In genomic region chr2:201450910-201451329, GRCh38 we compare ENCODE assay signal across 8 cellular contexts. TPM values are rescaled to one million over a fixed set of nuclear protein-coding genes. Genes with fewer than 3 reads are reported as not detected.
DNase-seq lines count a peak whose midpoint lies in the region; ATAC-seq and TF ChIP-seq lines count a peak whose summit lies in the region.

No MANE protein-coding gene starts in this region.

- peak; percentile 13 for ATAC-seq in GM21360 (IDR thresholded peaks at IDR 0.05; ENCODE audit: unreplicated experiment)
- ATAC-seq in HG03095 (IDR thresholded peaks at IDR 0.05; ENCODE audit: unreplicated experiment) = no peak

- peak overlapping the region; percentile 94 to 99 (median 98) for H3K4me3 Mint-ChIP-seq in CD4-positive, alpha-beta memory T cell

- peaks cover 34 to 58% (median 46%) of the 10 kb centered on the region in 4 donors for H3K4me1 Mint-ChIP-seq in CD4-positive, alpha-beta memory T cell

- no peaks in the 10 kb centered on the region for H3K9me3 ChIP-seq in CD4-positive, alpha-beta memory T cell (ENCODE audit: control insufficient read depth in 1 of 2, low read length in 2 of 2)
- H3K9me3 ChIP-seq in Karpas-422 (ENCODE audit: low read length) = no peaks in the 10 kb centered on the region
- H3K9me3 ChIP-seq in ascending aorta = no peaks in the 10 kb centered on the region
- H3K9me3 ChIP-seq in stomach = no peaks in the 10 kb centered on the region

- peaks cover 8 to 26% of the 10 kb centered on the region in 2 donors for H3K36me3 Mint-ChIP-seq in CD4-positive, alpha-beta memory T cell

- peak overlapping the region; percentile 74 for H3K27ac ChIP-seq in CD4-positive, alpha-beta memory T cell (ENCODE audit: low read depth, low read length)
- H3K27ac ChIP-seq in Karpas-422 (ENCODE audit: low read length) (no peak overlapping the region), ascending aorta (peak overlapping the region; percentile 80 to 89), stomach (peak overlapping the region; percentile 86 to 93 (median 92))

- H3K79me2 ChIP-seq in Karpas-422 (ENCODE audit: low read length) = peaks cover 3% of the 10 kb centered on the region

- H3K9ac ChIP-seq in Karpas-422 (ENCODE audit: low read length) = peak overlapping the region; percentile 92

- POLR2A ChIA-PET in CD4-positive, alpha-beta memory T cell (lab: Charles Lee; ENCODE audit: partially characterized antibody) = interaction anchor here (0.5 to 9.0 kb wide), 21 partner anchors 11 to 738 kb away, joined by 3 to 154 read pairs (median 7); partner anchors contain the start of genes ALS2, BZW1, CASP8 and CFLAR

- H3K9me2 ChIP-seq in Karpas-422 (replicated peaks; ENCODE audit: insufficient read depth, low read length) = no peaks in the 10 kb centered on the region

- no peak for DNase-seq in CD4-positive, alpha-beta memory T cell
- DNase-seq in Karpas-422 (no peak), ascending aorta (ENCODE audit: low spot score in 2 of 2) (no peak), iPS-NIHi7 (ENCODE audit: extremely low spot score) (peak; percentile 33), stomach (no peak)
- no peak for DNase-seq in stimulated activated CD8-positive, alpha-beta memory T cell treated with anti-CD3 and anti-CD28 coated beads, Interleukin-4, amount 100 ng/mL, for 48 hours

- CTCF ChIA-PET in CD4-positive, alpha-beta memory T cell (lab: Charles Lee; ENCODE audit: partially characterized antibody) = interaction anchor here (0.9 to 3.4 kb wide), 7 partner anchors 10 to 268 kb away, joined by 3 to 11 read pairs (median 3); partner anchors contain the start of gene CASP10

- peak overlapping the region; percentile 95 for H3K4me2 ChIP-seq in Karpas-422 (ENCODE audit: low read depth, low read length, poor library complexity, severe bottlenecking)

- peaks cover 0 to 2% (median 0%) of the 10 kb centered on the region in 8 donors for H3K9me3 Mint-ChIP-seq in CD4-positive, alpha-beta memory T cell

- no peak for TF ChIP-seq POLR2A in stomach (IDR thresholded peaks at IDR 0.05)

- no peak for TF ChIP-seq CTCF in ascending aorta (IDR thresholded peaks at IDR 0.05)
- TF ChIP-seq CTCF in stomach (IDR thresholded peaks at IDR 0.05) = no peak

- no peaks in the 10 kb centered on the region for H3K27me3 Mint-ChIP-seq in CD4-positive, alpha-beta memory T cell

- 0 to 1% (median 0%) methylated on average over 15 to 23 of the region's 23 CpGs for WGBS in stomach, 5 donors

- H3K27ac Mint-ChIP-seq in CD4-positive, alpha-beta memory T cell = peak overlapping the region; percentile 95 to 98 (median 97)

- intact Hi-C loops in CD4-positive, alpha-beta memory T cell (cut with micrococcal nuclease) = loop anchor here (1.0 to 10.0 kb wide), 12 partner anchors 19 to 1461 kb away; partner anchors contain the start of genes BZW1, CARF, CFLAR and FZD7
- intact Hi-C loops in ascending aorta (cut with DNase I) = loop anchor here (1.0 to 10.0 kb wide), 4 partner anchors 45 to 214 kb away; partner anchors contain the start of gene TMEM237
- intact Hi-C loops in stomach (cut with DNase I; ENCODE audit: low total_unique reads) = no loop called here

- H4K20me1 ChIP-seq in Karpas-422 (ENCODE audit: insufficient read depth, low read depth, low read length) = no peaks in the 10 kb centered on the region

- H3K4me1 ChIP-seq in CD4-positive, alpha-beta memory T cell (ENCODE audit: insufficient read depth, low read length) = peaks cover 55% of the 10 kb centered on the region
- peaks cover 10% of the 10 kb centered on the region for H3K4me1 ChIP-seq in Karpas-422 (ENCODE audit: low read length)
- peaks cover 10 to 31% of the 10 kb centered on the region in 2 donors for H3K4me1 ChIP-seq in ascending aorta
- peaks cover 11 to 63% (median 52%) of the 10 kb centered on the region in 4 donors for H3K4me1 ChIP-seq in stomach

- H2AFZ ChIP-seq in Karpas-422 (ENCODE audit: low read length) = peak overlapping the region; percentile 99

- no peak for TF ChIP-seq EP300 in stomach (IDR thresholded peaks at IDR 0.05)

- no peaks in the 10 kb centered on the region for H3K36me3 ChIP-seq in CD4-positive, alpha-beta memory T cell (ENCODE audit: insufficient read depth, low read length)
- H3K36me3 ChIP-seq in Karpas-422 (ENCODE audit: insufficient read depth, low read length) = no peaks in the 10 kb centered on the region
- peaks cover 3 to 16% of the 10 kb centered on the region in 2 donors for H3K36me3 ChIP-seq in ascending aorta
- peaks cover 0 to 7% (median 3%) of the 10 kb centered on the region in 4 donors for H3K36me3 ChIP-seq in stomach

- peak overlapping the region; percentile 38 to 93 for H3K4me3 ChIP-seq in CD4-positive, alpha-beta memory T cell (ENCODE audit: low read length in 2 of 2)
- H3K4me3 ChIP-seq in Karpas-422 (ENCODE audit: low read length) (peak overlapping the region; percentile 98), ascending aorta (peak overlapping the region; percentile 88 to 90), stomach (peak overlapping the region; percentile 64 to 95 (median 87))

- no peaks in the 10 kb centered on the region for H3K27me3 ChIP-seq in CD4-positive, alpha-beta memory T cell (ENCODE audit: insufficient read depth, low read length)
- H3K27me3 ChIP-seq in Karpas-422 (ENCODE audit: low read length) (no peaks in the 10 kb centered on the region), ascending aorta (no peaks in the 10 kb centered on the region), stomach (no peaks in the 10 kb centered on the region)

RNA-seq across cellular contexts. Expression of gene TRAK2, which starts 0.3 kb away (rescaled TPM):
- total RNA-seq in CD4-positive, alpha-beta memory T cell = 10 to 100 TPM; 46.8 to 47.3 TPM
- 10 to 100 TPM; 25.2 to 40.6 TPM for polyA plus RNA-seq in CD4-positive, alpha-beta memory T cell
- 4.4 and 6.0 TPM in 2 replicates for total RNA-seq in Karpas-422 (2014; rRNA removed; shearing (Covaris generic); ENCODE audit: low replicate concordance)
- 40.3 TPM for total RNA-seq in ascending aorta
- total RNA-seq in stomach = 10 to 100 TPM; 16.9 to 43.1 (median 22.3) TPM
- polyA plus RNA-seq in stomach = 10 to 100 TPM in 2 of 3 donors, 1 to 10 TPM in 1; 8.2 to 46.8 (median 32.1) TPM

RNA-seq across cellular contexts. Expression of gene STRADB, which starts 0.6 kb away (rescaled TPM):
- 10 to 100 TPM; 17.3 to 20.9 TPM for total RNA-seq in CD4-positive, alpha-beta memory T cell
- polyA plus RNA-seq in CD4-positive, alpha-beta memory T cell = 10 to 100 TPM; 22.4 to 36.2 TPM
- total RNA-seq in Karpas-422 (2014; rRNA removed; shearing (Covaris generic); ENCODE audit: low replicate concordance) = 3.6 and 10.7 TPM in 2 replicates
- 22.8 TPM for total RNA-seq in ascending aorta
- 10 to 100 TPM; 11.4 to 93.4 (median 35.1) TPM for total RNA-seq in stomach
- polyA plus RNA-seq in stomach = 10 to 100 TPM in 2 of 3 donors, 1 to 10 TPM in 1; 7.9 to 12.3 (median 11.5) TPM
